In genomic region chr3:15331606-15332404, GRCh38 we compare ENCODE assay signal across 7 cellular contexts. TPM values are rescaled to one million over a fixed set of nuclear protein-coding genes. Genes with fewer than 3 reads are reported as not detected.
DNase-seq lines count a peak whose midpoint lies in the region; ATAC-seq, FAIRE-seq and TF ChIP-seq lines count a peak whose summit lies in the region.

No MANE protein-coding gene starts in this region.

- H3K4me1 ChIP-seq in kidney (ENCODE audit: control insufficient read depth in 1 of 2, insufficient read depth in 1 of 2, low read depth in 1 of 2, low read length in 2 of 2), result peaks cover 6 to 10% of the 10 kb centered on the region in 2 donors

- H3K36me3 Mint-ChIP-seq in T-helper 17 cell (ENCODE audit: low read depth), result peaks cover 10% of the 10 kb centered on the region

- peak overlapping the region; percentile 60 for H3K27ac Mint-ChIP-seq in T-helper 17 cell

- H3K4me3 Mint-ChIP-seq in T-helper 17 cell, result peak overlapping the region; percentile 96

- DNase-seq in T-helper 17 cell (peak; percentile 11 to 46 (median 34)), brain microvascular endothelial cell (no peak), kidney (peak; percentile 78), NOMO-1 (lab: John Stamatoyannopoulos, UW; ENCODE audit: unreplicated experiment in 2 of 2) (no peak)
- DNase-seq in stimulated activated CD4-positive, alpha-beta T cell treated with anti-CD3 and anti-CD28 coated beads, Interleukin-15, amount 100 ng/mL, for 24 hours, result peak; percentile 58

- H3K36me3 ChIP-seq in brain microvascular endothelial cell (replicated peaks) (no peaks in the 10 kb centered on the region), kidney (ENCODE audit: control insufficient read depth in 1 of 2, insufficient read depth in 2 of 2, low read length in 2 of 2) (no peaks in the 10 kb centered on the region)

- H3K27me3 Mint-ChIP-seq in T-helper 17 cell, result no peaks in the 10 kb centered on the region

- peaks cover 37% of the 10 kb centered on the region for H3K4me1 Mint-ChIP-seq in T-helper 17 cell

- H3K9me3 ChIP-seq in T-helper 17 cell (ENCODE audit: control insufficient read depth, low read length, poor library complexity, severe bottlenecking) (no peaks in the 10 kb centered on the region), kidney (ENCODE audit: control insufficient read depth in 1 of 2, low read length in 2 of 2) (no peaks in the 10 kb centered on the region)

- peak overlapping the region; percentile 74 to 83 for H3K9ac ChIP-seq in kidney (ENCODE audit: low read length in 2 of 2)

- peak overlapping the region; percentile 94 for H3K4me3 ChIP-seq in brain microvascular endothelial cell (ENCODE audit: low read depth, low read length)
- H3K4me3 ChIP-seq in kidney (ENCODE audit: low read length in 2 of 2), result peak overlapping the region; percentile 88 to 89

- H3K27ac ChIP-seq in brain microvascular endothelial cell, result no peak overlapping the region
- H3K27ac ChIP-seq in kidney (ENCODE audit: low read depth in 2 of 2, low read length in 2 of 2), result peak overlapping the region; percentile 82 to 84

- H3K27me3 ChIP-seq in brain microvascular endothelial cell (replicated peaks), result no peaks in the 10 kb centered on the region

- FAIRE-seq in kidney (lab: Jason Lieb, UNC), result no peak

- no peak for TF ChIP-seq CTCF in brain microvascular endothelial cell (IDR thresholded peaks at IDR 0.05; ENCODE audit: low read depth, low read length, missing control alignments)
- TF ChIP-seq CTCF in kidney (IDR thresholded peaks at IDR 0.05; ENCODE audit: borderline replicate concordance, extremely low read depth, insufficient read depth), result no peak

- in situ Hi-C loops in brain microvascular endothelial cell (cut with HindIII; ENCODE audit: low pct_ligation_motif_present, low sequenced_read_pairs), result no loop called here

- peak; percentile 39 for ATAC-seq in GM18907 (IDR thresholded peaks at IDR 0.05; ENCODE audit: unreplicated experiment)
- ATAC-seq in HG03064 (IDR thresholded peaks at IDR 0.05; ENCODE audit: low read depth, unreplicated experiment), result peak; percentile 29
- ATAC-seq in T-helper 17 cell, result peak; percentile 61

- intact Hi-C loops in kidney (cut with DNase I), result loop anchor here (10.0 kb wide), 1 partner anchor 57 kb away; no protein-coding TSS in a partner anchor

RNA-seq across cellular contexts. Expression of gene SH3BP5, which starts 0.6 kb away (rescaled TPM):
- total RNA-seq in T-helper 17 cell, result 10 to 100 TPM; 50.7 to 78.4 TPM
- 109 TPM for total RNA-seq in kidney
- 39.1 TPM for polyA plus RNA-seq in kidney (ENCODE audit: insufficient read depth, low read depth, low replicate concordance)

Comparison
In these comparisons a context has a peak if more than half of its experiments do, and no peak if none do; other contexts are left out.
1. DNase-seq: peak in T-helper 17 cell (3 of 3), kidney (single experiment) and stimulated activated CD4-positive, alpha-beta T cell treated with anti-CD3 and anti-CD28 coated beads, Interleukin-15, amount 100 ng/mL, for 24 hours (single experiment); none in brain microvascular endothelial cell (single experiment) and NOMO-1 (0 of 2).
2. Peak in every context shown above with its lines, with median percentiles within 50 percentile points of each other: ATAC-seq.